In the genomic region with DNA sequence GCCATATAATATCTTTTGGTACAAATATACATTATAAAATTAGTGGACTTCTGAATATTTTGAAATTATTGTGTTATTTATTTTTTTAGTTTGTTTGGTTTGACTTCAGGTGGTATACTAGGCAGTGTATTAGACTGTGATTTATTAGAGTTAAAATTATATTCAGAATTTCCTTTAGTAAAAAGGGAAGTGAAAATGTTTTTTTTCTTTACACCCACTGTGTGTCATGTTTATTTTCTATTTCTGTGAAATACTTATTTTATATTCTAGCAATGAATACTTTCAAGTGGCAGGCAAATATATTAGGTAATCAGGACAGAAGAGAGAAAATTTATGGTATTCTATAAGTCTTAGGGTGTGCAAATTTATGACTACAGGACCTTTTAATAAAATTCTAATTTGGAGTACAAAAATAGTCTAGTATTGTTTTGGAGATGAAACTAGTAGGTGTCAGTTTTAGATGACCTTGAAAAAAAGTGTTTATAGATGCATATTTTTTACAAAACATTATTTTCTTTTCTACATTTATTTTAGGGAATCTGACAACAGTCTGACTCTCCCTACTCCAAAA, we compare ENCODE assay signal across 14 cellular contexts. TPM values are rescaled to one million over a fixed set of nuclear protein-coding genes. Genes with fewer than 3 reads are reported as not detected.
DNase-seq lines count a peak whose midpoint lies in the region; ATAC-seq, FAIRE-seq and TF ChIP-seq lines count a peak whose summit lies in the region.
"Had no signal": no experiment of that assay in that cellular context is flagged by ENCODE, and none has a peak within 500 bp of the region (broad histone marks: within the 10 kb centered on the region; RNA-seq: fewer than 3 reads in every experiment).

No MANE protein-coding gene starts in this region.

- H3K27me3 ChIP-seq in right atrium auricular region = no peaks in the 10 kb centered on the region
- H3K27me3 ChIP-seq: vagina had no signal

- peaks cover 0 to 15% of the 10 kb centered on the region in 2 donors for H3K4me1 ChIP-seq in right atrium auricular region

- no peak for TF ChIP-seq CTCF in right atrium auricular region (IDR thresholded peaks at IDR 0.05)

- no peak for DNase-seq in SHP77 (lab: John Stamatoyannopoulos, UW)
- no peak for DNase-seq in right atrium auricular region (ENCODE audit: low spot score)
- DNase-seq in activated effector memory CD4-positive, alpha-beta T cell treated with anti-CD3 and anti-CD28 coated beads, Interleukin-2, amount 50 U/mL, for 16 hours = no peak
- DNase-seq: NCI-H2171 had no signal

- H3K27ac ChIP-seq in right atrium auricular region = no peak overlapping the region
- H3K27ac ChIP-seq: A549, vagina, VCaP had no signal

- no peaks in the 10 kb centered on the region for H3K36me3 ChIP-seq in right atrium auricular region
- H3K36me3 ChIP-seq: vagina had no signal

- H3K9me3 ChIP-seq in right atrium auricular region = no peaks in the 10 kb centered on the region
- H3K9me3 ChIP-seq: A549, vagina had no signal

- FAIRE-seq in A204.1 (lab: Jason Lieb, UNC) = peak; percentile 63
- FAIRE-seq: A549, bronchial epithelial cell had no signal

- H3K4me3 ChIP-seq in right atrium auricular region = no peak overlapping the region
- H3K4me3 ChIP-seq: A549, vagina had no signal

- peak; percentile 83 for ATAC-seq in GM19035 (IDR thresholded peaks at IDR 0.05; ENCODE audit: unreplicated experiment)
- ATAC-seq in HG02610 (IDR thresholded peaks at IDR 0.05; ENCODE audit: unreplicated experiment) = peak; percentile 69
- peak; percentile 75 for ATAC-seq in HG03354 (IDR thresholded peaks at IDR 0.05; ENCODE audit: poor library complexity, severe bottlenecking, unreplicated experiment)
- ATAC-seq in GM19328 (IDR thresholded peaks at IDR 0.05; ENCODE audit: unreplicated experiment) = no peak
- ATAC-seq: A549, Panc1 had no signal

RNA-seq across cellular contexts. Expression of a gene that starts 8.8 kb away (rescaled TPM):
- 10 to 100 TPM; 28.1 to 28.9 TPM for total RNA-seq in right atrium auricular region
